In the genomic region with DNA sequence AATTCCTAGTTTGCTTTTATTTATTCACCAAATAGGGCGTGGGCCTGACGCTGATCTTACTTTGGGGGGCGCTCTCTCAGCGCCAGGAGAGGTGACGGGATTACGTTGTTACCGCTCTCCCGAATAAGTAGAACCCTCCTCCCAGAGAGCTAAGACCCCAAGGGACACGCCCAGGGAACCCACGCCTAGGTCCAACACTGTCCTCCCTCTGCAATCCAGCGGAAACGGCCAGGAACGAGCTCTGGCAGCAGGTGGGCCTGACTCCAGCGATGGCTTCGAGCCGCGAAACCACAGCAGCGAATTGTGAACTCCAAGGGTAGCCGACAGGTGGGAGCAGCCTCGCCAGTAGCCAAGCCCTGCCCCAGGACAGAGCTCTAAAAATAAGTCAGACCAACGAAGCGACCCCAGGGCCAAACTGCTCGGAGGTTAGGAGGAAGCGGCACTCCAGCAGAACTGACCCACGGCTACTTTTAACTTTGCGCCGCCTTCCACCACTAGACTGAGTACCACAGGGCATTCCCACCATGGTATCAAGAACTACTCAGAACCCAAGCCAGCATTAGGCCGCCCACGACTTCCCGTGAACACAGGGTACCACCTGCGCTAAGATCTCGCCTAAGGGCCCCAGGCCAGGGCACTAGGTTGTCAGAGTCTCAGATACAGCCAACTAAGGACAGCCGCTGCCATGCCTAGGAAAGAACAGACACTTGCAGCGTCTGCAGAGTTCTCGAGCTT, we compare ENCODE assay signal across 8 cellular contexts. TPM values are rescaled to one million over a fixed set of nuclear protein-coding genes. Genes with fewer than 3 reads are reported as not detected.
A peak's percentile ranks its signal among the peaks of the same experiment; 100 is the strongest.
DNase-seq lines count a peak whose midpoint lies in the region; FAIRE-seq and TF ChIP-seq lines count a peak whose summit lies in the region.

No MANE protein-coding gene starts in this region.

- no peaks in the 10 kb centered on the region for H3K9me3 ChIP-seq in astrocyte (ENCODE audit: insufficient read depth, low read depth, low read length)

- peak overlapping the region; percentile 84 for H3K9ac ChIP-seq in astrocyte (ENCODE audit: low read length)

- no peaks in the 10 kb centered on the region for H3K36me3 Mint-ChIP-seq in astrocyte (ENCODE audit: low read depth, unreplicated experiment)
- H3K36me3 Mint-ChIP-seq in immature natural killer cell, result no peaks in the 10 kb centered on the region

- peak overlapping the region; percentile 90 for H3K27ac ChIP-seq in astrocyte (ENCODE audit: low read depth, low read length)

- H3K4me2 ChIP-seq in astrocyte (ENCODE audit: low read length), result peak overlapping the region; percentile 91

- TF ChIP-seq CTCF in D721Med (IDR thresholded peaks at IDR 0.05; ENCODE audit: insufficient read depth, missing control alignments) (peak; percentile 53), astrocyte (IDR thresholded peaks at IDR 0.05; ENCODE audit: insufficient read depth, low read depth, low read length) (peak; percentile 18)

- peaks cover 14% of the 10 kb centered on the region for H3K4me1 Mint-ChIP-seq in astrocyte (ENCODE audit: low read depth, unreplicated experiment)
- peaks cover 39 to 52% of the 10 kb centered on the region in 2 donors for H3K4me1 Mint-ChIP-seq in immature natural killer cell

- FAIRE-seq in D721Med (lab: Jason Lieb, UNC), result no peak
- no peak for FAIRE-seq in astrocyte (lab: Jason Lieb, UNC)

- H2AFZ ChIP-seq in astrocyte (ENCODE audit: low read depth, low read length), result peak overlapping the region; percentile 36

- H3K4me1 ChIP-seq in astrocyte (ENCODE audit: insufficient read depth, low read length), result peaks cover 33% of the 10 kb centered on the region

- H3K27ac Mint-ChIP-seq in astrocyte (ENCODE audit: unreplicated experiment) (peak overlapping the region; percentile 98), immature natural killer cell (peak overlapping the region; percentile 98 to 100 (median 100))

- peaks cover 31% of the 10 kb centered on the region for H3K79me2 ChIP-seq in astrocyte (ENCODE audit: insufficient read depth, low read length)

- no peaks in the 10 kb centered on the region for H3K36me3 ChIP-seq in astrocyte (ENCODE audit: insufficient read depth, low read length)

- H3K4me3 Mint-ChIP-seq in astrocyte (ENCODE audit: unreplicated experiment) (peak overlapping the region; percentile 90), immature natural killer cell (peak overlapping the region; percentile 94 to 100 (median 97))

- H3K27me3 ChIP-seq in astrocyte (ENCODE audit: insufficient read depth, low read length), result no peaks in the 10 kb centered on the region

- H3K9me3 Mint-ChIP-seq in astrocyte (ENCODE audit: unreplicated experiment), result no peaks in the 10 kb centered on the region
- H3K9me3 Mint-ChIP-seq in immature natural killer cell, result no peaks in the 10 kb centered on the region

- H3K4me3 ChIP-seq in astrocyte (ENCODE audit: insufficient read depth, low read depth, low read length), result peak overlapping the region; percentile 72

- peaks cover 24% of the 10 kb centered on the region for H4K20me1 ChIP-seq in astrocyte (ENCODE audit: insufficient read depth, low read length)

- H3K27me3 Mint-ChIP-seq in astrocyte (ENCODE audit: low read depth, unreplicated experiment) (no peaks in the 10 kb centered on the region), immature natural killer cell (ENCODE audit: low read depth in 3 of 3) (peaks cover 18 to 40% (median 22%) of the 10 kb centered on the region in 3 donors)

- DNase-seq in D721Med (ENCODE audit: insufficient read length, low spot score) (no peak), LHCN-M2 (ENCODE audit: low read depth) (peak; percentile 68), T-helper 2 cell (peak in 3 of 5 experiments; percentile 35 to 62 (median 61)), astrocyte (ENCODE audit: low read depth) (peak; percentile 10), immature natural killer cell (peak; percentile 36 to 48 (median 40)), GOT3 (lab: John Stamatoyannopoulos, UW) (no peak), DMS153 (lab: John Stamatoyannopoulos, UW) (no peak)
- peak; percentile 74 for DNase-seq in stimulated activated CD4-positive, alpha-beta T cell treated with anti-CD3 and anti-CD28 coated beads, Interleukin-12 subunit alpha, Interleukin-12 subunit beta, amount 100 ng/mL, for 4 hours

RNA-seq across cellular contexts. Expression of gene SIN3A, which starts 1.6 kb away (rescaled TPM):
- total RNA-seq in LHCN-M2 (2014; rRNA removed) (21.5 and 26.9 TPM in 2 replicates), astrocyte (49.9 and 54.0 TPM in 2 replicates)
- 10.3 TPM for polyA plus RNA-seq in LHCN-M2 (2012)
- 10 to 100 TPM in 2 of 3 donors, 1 to 10 TPM in 1; 8.6 to 21.2 (median 10.3) TPM for polyA plus RNA-seq in immature natural killer cell

Comparison
In these comparisons a context has a peak if more than half of its experiments do, and no peak if none do; other contexts are left out.
1. DNase-seq: peak in LHCN-M2 (single experiment), T-helper 2 cell (3 of 5), astrocyte (single experiment), immature natural killer cell (3 of 3) and stimulated activated CD4-positive, alpha-beta T cell treated with anti-CD3 and anti-CD28 coated beads, Interleukin-12 subunit alpha, Interleukin-12 subunit beta, amount 100 ng/mL, for 4 hours (single experiment); none in D721Med (single experiment), GOT3 (single experiment) and DMS153 (single experiment).